ENCODE assay signal across 10 cellular contexts in the genomic region with DNA sequence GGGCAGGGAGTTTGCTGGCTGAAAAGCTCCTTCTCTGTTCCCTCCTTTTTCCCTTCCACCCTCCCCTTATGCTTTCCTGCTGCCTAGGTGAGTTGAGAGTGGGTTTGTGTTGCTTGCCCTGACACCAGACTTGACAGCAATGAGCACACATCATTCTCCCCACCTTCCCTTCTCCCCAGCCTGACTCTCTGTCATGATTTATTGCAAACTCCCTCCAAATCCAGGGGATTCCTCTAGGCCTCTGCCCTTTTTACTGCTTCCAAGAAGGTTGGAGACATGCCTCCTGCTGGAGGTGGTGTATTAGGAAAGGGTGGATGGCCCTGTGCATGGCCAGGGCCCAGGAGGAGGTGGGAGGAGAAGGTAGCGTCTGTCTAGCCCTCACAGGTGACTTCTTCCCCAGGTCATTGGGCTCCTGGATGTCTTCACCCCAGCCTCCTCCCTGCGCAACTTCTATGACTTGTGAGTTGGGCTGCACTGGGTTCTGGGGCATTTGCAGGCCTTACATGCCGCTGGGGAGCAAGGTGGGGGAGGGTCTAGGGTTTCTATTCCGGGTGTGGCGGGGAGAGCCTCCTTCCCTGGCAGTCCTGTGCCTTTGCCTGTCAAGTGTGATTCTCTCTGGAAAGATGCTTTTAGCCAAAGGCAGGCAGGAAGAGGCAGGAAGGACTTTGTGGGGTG. TPM values are rescaled to one million over a fixed set of nuclear protein-coding genes. Genes with fewer than 3 reads are reported as not detected.
DNase-seq lines count a peak whose midpoint lies in the region; ATAC-seq and TF ChIP-seq lines count a peak whose summit lies in the region.
"Had no signal": no experiment of that assay in that cellular context is flagged by ENCODE, and none has a peak within 500 bp of the region (broad histone marks: within the 10 kb centered on the region; RNA-seq: fewer than 3 reads in every experiment).

No MANE protein-coding gene starts in this region.

- H3K27ac ChIP-seq in Karpas-422 (ENCODE audit: low read length) (no peak overlapping the region), body of pancreas (peak overlapping the region in 3 of 4 donors; percentile 91 to 93 (median 92)), sigmoid colon (no peak overlapping the region)
- H3K27ac ChIP-seq: HL-60 had no signal

- ATAC-seq in body of pancreas (no peak), natural killer cell (no peak)

- 87 to 88% methylated on average over 5 of the region's 5 CpGs for WGBS in body of pancreas, 2 donors
- WGBS in sigmoid colon, 2 donors: 72 to 85% methylated on average over 5 of the region's 5 CpGs

- H3K36me3 Mint-ChIP-seq in CD14-positive monocyte (peaks cover 24 to 28% of the 10 kb centered on the region in 2 donors), natural killer cell (no peaks in the 10 kb centered on the region)

- H3K4me3 Mint-ChIP-seq in CD14-positive monocyte (no peak overlapping the region), natural killer cell (peak overlapping the region; percentile 50)

- peaks cover 50% of the 10 kb centered on the region for H3K4me1 Mint-ChIP-seq in CD14-positive monocyte
- H3K4me1 Mint-ChIP-seq in natural killer cell: peaks cover 30 to 65% of the 10 kb centered on the region in 2 donors

- peak overlapping the region; percentile 74 for H3K4me2 ChIP-seq in Karpas-422 (ENCODE audit: low read depth, low read length, poor library complexity, severe bottlenecking)

- no peaks in the 10 kb centered on the region for H3K9me2 ChIP-seq in Karpas-422 (replicated peaks; ENCODE audit: insufficient read depth, low read length)

- H3K27me3 ChIP-seq in Karpas-422 (ENCODE audit: low read length) (no peaks in the 10 kb centered on the region), body of pancreas (no peaks in the 10 kb centered on the region), sigmoid colon (peaks cover 11 to 42% (median 27%) of the 10 kb centered on the region in 3 donors)

- TF ChIP-seq EP300 in sigmoid colon (IDR thresholded peaks at IDR 0.05): no peak

- H3K27ac Mint-ChIP-seq in CD14-positive monocyte: peak overlapping the region in 4 of 7 donors; percentile 9 to 78 (median 70)
- H3K27ac Mint-ChIP-seq in natural killer cell: peak overlapping the region; percentile 85 to 93

- H3K4me3 ChIP-seq in Karpas-422 (ENCODE audit: low read length): no peak overlapping the region
- no peak overlapping the region for H3K4me3 ChIP-seq in body of pancreas
- H3K4me3 ChIP-seq in sigmoid colon: no peak overlapping the region

- H3K79me2 ChIP-seq in Karpas-422 (ENCODE audit: low read length): no peaks in the 10 kb centered on the region

- H3K27me3 Mint-ChIP-seq in CD14-positive monocyte (ENCODE audit: low read depth in 3 of 3) (peaks cover 14 to 19% (median 16%) of the 10 kb centered on the region in 3 donors), natural killer cell (ENCODE audit: low read depth in 2 of 2) (no peaks in the 10 kb centered on the region)

- no peaks in the 10 kb centered on the region for H3K9me3 ChIP-seq in Karpas-422 (ENCODE audit: low read length)
- H3K9me3 ChIP-seq in body of pancreas: no peaks in the 10 kb centered on the region
- no peaks in the 10 kb centered on the region for H3K9me3 ChIP-seq in sigmoid colon

- H3K9ac ChIP-seq in Karpas-422 (ENCODE audit: low read length): no peak overlapping the region

- no peak for TF ChIP-seq CTCF in CD14-positive monocyte (IDR thresholded peaks at IDR 0.05)
- no peak for TF ChIP-seq CTCF in body of pancreas (IDR thresholded peaks at IDR 0.05)
- no peak for TF ChIP-seq CTCF in natural killer cell (IDR thresholded peaks at IDR 0.05)
- no peak for TF ChIP-seq CTCF in sigmoid colon (IDR thresholded peaks at IDR 0.05)

- TF ChIP-seq POLR2A in body of pancreas (IDR thresholded peaks at IDR 0.05) (no peak), sigmoid colon (IDR thresholded peaks at IDR 0.05) (no peak)

- peaks cover 0 to 6% (median 1%) of the 10 kb centered on the region in 7 donors for H3K9me3 Mint-ChIP-seq in CD14-positive monocyte
- no peaks in the 10 kb centered on the region for H3K9me3 Mint-ChIP-seq in natural killer cell

- intact Hi-C loops in CD14-positive monocyte (cut with micrococcal nuclease): no loop called here
- intact Hi-C loops in body of pancreas (cut with DNase I): no loop called here
- intact Hi-C loops in natural killer cell (cut with micrococcal nuclease): no loop called here
- intact Hi-C loops in sigmoid colon (cut with DNase I): no loop called here

- no peaks in the 10 kb centered on the region for H4K20me1 ChIP-seq in Karpas-422 (ENCODE audit: insufficient read depth, low read depth, low read length)

- H3K4me1 ChIP-seq in Karpas-422 (ENCODE audit: low read length) (peaks cover 41% of the 10 kb centered on the region), body of pancreas (peaks cover 28% of the 10 kb centered on the region), sigmoid colon (peaks cover 0 to 18% (median 14%) of the 10 kb centered on the region in 4 donors)

- H2AFZ ChIP-seq in Karpas-422 (ENCODE audit: low read length): 0 out of 2 replicates have a peak overlapping the region, but pooled peaks have one; percentile 96

- DNase-seq in CD14-positive monocyte (ENCODE audit: low spot score): no peak
- DNase-seq in Karpas-422: no peak
- peak in 1 of 4 donors; percentile 4 for DNase-seq in body of pancreas
- no peak for DNase-seq in natural killer cell
- DNase-seq in islet precursor cell: no peak
- no peak for DNase-seq in NAMALWA (ENCODE audit: low spot score)
- DNase-seq in NCI-H2196 (lab: John Stamatoyannopoulos, UW; ENCODE audit: unreplicated experiment): no peak
- DNase-seq in sigmoid colon: no peak

- H3K36me3 ChIP-seq in Karpas-422 (ENCODE audit: insufficient read depth, low read length) (no peaks in the 10 kb centered on the region), body of pancreas (replicated peaks in 1 of 2; ENCODE audit: insufficient read depth in 1 of 2, low read depth in 2 of 2) (peaks cover 3 to 5% of the 10 kb centered on the region in 2 donors), sigmoid colon (no peaks in the 10 kb centered on the region)

RNA-seq across cellular contexts. Expression of a gene that starts 2.0 kb away (rescaled TPM):
- polyA plus RNA-seq in CD14-positive monocyte (1 to 10 TPM in 1 of 2 donors, under 1 TPM in 1; 0.88 to 2.4 TPM), sigmoid colon (100 to 1,000 TPM; 110 to 159 (median 151) TPM)
- 1.6 and 2.1 TPM in 2 replicates for total RNA-seq in Karpas-422 (2014; rRNA removed; shearing (Covaris generic); ENCODE audit: low replicate concordance)
- total RNA-seq in body of pancreas (10 to 100 TPM; 32.2 to 37.9 TPM), natural killer cell (10 to 100 TPM; 39.4 to 52.1 (median 49.9) TPM), sigmoid colon (1 to 10 TPM; 1.8 to 3.6 (median 2.8) TPM)
- total RNA-seq: H4 had no signal

Comparison
In these comparisons a context has a peak if more than half of its experiments do, and no peak if none do; other contexts are left out.
1. H3K27ac ChIP-seq: peak in body of pancreas (3 of 4); none in Karpas-422 (single experiment) and sigmoid colon (0 of 4).
2. RNA of a gene that starts 2.0 kb away (total RNA-seq): 39.4 to 52.1 TPM in natural killer cell and 32.2 to 37.9 TPM in body of pancreas; 1.8 to 3.6 TPM in sigmoid colon and 1.6 to 2.1 TPM in Karpas-422; every median in the first group is over 4 times any median in the second.